In the genomic region with DNA sequence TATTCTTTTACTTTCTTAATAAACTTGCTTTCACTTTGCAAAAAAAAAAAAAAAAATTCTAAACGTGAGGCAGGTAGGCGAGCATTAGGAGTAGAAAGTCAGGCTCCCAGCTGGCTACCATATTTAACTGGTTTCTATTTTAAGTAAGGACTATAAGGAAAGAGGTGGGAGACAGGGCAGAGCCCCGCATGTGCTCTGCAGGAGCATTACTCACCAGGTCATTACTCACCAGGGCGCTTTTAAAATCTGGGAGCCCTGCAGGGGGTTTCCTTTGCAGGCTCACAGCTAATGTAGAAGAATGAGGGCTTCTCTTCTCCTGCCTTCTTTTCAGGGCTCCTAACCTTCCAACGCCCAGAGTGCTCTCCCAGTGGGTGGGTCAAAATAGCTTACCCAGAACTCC, we compare ENCODE assay signal across 11 cellular contexts. TPM values are rescaled to one million over a fixed set of nuclear protein-coding genes. Genes with fewer than 3 reads are reported as not detected.
DNase-seq lines count a peak whose midpoint lies in the region; ATAC-seq and TF ChIP-seq lines count a peak whose summit lies in the region.
"Had no signal": no experiment of that assay in that cellular context is flagged by ENCODE, and none has a peak within 500 bp of the region (broad histone marks: within the 10 kb centered on the region; RNA-seq: fewer than 3 reads in every experiment).

No MANE protein-coding gene starts in this region.

- H3K27ac Mint-ChIP-seq in activated CD4-positive, alpha-beta memory T cell treated with anti-CD3 and anti-CD28 coated beads for 36 hours = no peak overlapping the region

- no peaks in the 10 kb centered on the region for H3K36me3 ChIP-seq in iPS-20b (ENCODE audit: insufficient read depth, low read depth, low read length)

- H3K36me3 Mint-ChIP-seq in activated CD4-positive, alpha-beta memory T cell treated with anti-CD3 and anti-CD28 coated beads for 36 hours = no peaks in the 10 kb centered on the region
- H3K36me3 Mint-ChIP-seq: naive B cell had no signal

- H3K4me1 ChIP-seq in iPS-20b (ENCODE audit: insufficient read depth, low read length) = peaks cover 17% of the 10 kb centered on the region; the same call in 1 of the 2 replicates

- ATAC-seq in SK-N-SH treated with all-trans-retinoic acid at 6 μM for 48 hours = peak; percentile 29; the same call in 1 of the 3 replicates

- 0 out of 2 replicates have a peak, but pooled peaks cover 3% of the 10 kb centered on the region for H3K9me3 ChIP-seq in AG04450 (ENCODE audit: control insufficient read depth, insufficient read depth, low read length)
- no peaks in the 10 kb centered on the region for H3K9me3 ChIP-seq in iPS-20b (ENCODE audit: insufficient read depth, low read depth, low read length)

- H3K27me3 ChIP-seq in AG04450 (ENCODE audit: control insufficient read depth, insufficient read depth, low read length) (no peaks in the 10 kb centered on the region), iPS-20b (ENCODE audit: insufficient read depth, low read length) (no peaks in the 10 kb centered on the region)

- POLR2A ChIA-PET in AG04450 (lab: Yijun Ruan, JAX) = interaction anchor here (0.5 kb wide), 1 partner anchor 263 kb away, joined by 3 read pairs; no protein-coding TSS in a partner anchor
- POLR2A ChIA-PET in activated CD4-positive, alpha-beta memory T cell treated with anti-CD3 and anti-CD28 coated beads for 36 hours (lab: Charles Lee) = no interaction called here

- intact Hi-C loops in head of caudate nucleus (cut with DNase I) = loop anchor here (5.0 kb wide), 1 partner anchor 391 kb away; no protein-coding TSS in a partner anchor
- intact Hi-C loops in activated CD4-positive, alpha-beta memory T cell treated with anti-CD3 and anti-CD28 coated beads for 36 hours (cut with micrococcal nuclease) = no loop called here

- no peak overlapping the region for H3K4me3 ChIP-seq in AG04450 (ENCODE audit: low read depth, low read length)
- peak overlapping the region; percentile 20; the same call in 1 of the 2 replicates for H3K4me3 ChIP-seq in iPS-20b (ENCODE audit: low read length)

- no peaks in the 10 kb centered on the region for H3K4me1 Mint-ChIP-seq in activated CD4-positive, alpha-beta memory T cell treated with anti-CD3 and anti-CD28 coated beads for 36 hours (ENCODE audit: low read depth)

- H3K27ac ChIP-seq in AG04450 (ENCODE audit: low read depth, low read length) (peak overlapping the region; percentile 34), iPS-20b (ENCODE audit: low read length) (no peak overlapping the region)

- H3K9ac ChIP-seq in iPS-20b (ENCODE audit: low read depth, low read length) = no peak overlapping the region

- DNase-seq in AG04450 (ENCODE audit: low read depth, low spot score) (no peak), HCEC 1CT (peak; percentile 76), anterior cingulate cortex (lab: John Stamatoyannopoulos, UW) (no peak), head of caudate nucleus (no peak), NCI-H1092 treated with DMSO at 0.1 percent for 48 hours (lab: John Stamatoyannopoulos, UW) (no peak)
- no peak for DNase-seq in activated CD4-positive, alpha-beta memory T cell treated with anti-CD3 and anti-CD28 coated beads for 36 hours
- DNase-seq: activated naive CD4-positive, alpha-beta T cell; naive B cell; NCI-H2029 treated with DMSO at 0.1 percent for 48 hours had no signal

- H3K27me3 Mint-ChIP-seq in activated CD4-positive, alpha-beta memory T cell treated with anti-CD3 and anti-CD28 coated beads for 36 hours = peaks cover 6% of the 10 kb centered on the region

- CTCF ChIA-PET in AG04450 (lab: Charles Lee) = interaction anchor here (1.4 to 2.7 kb wide), 3 partner anchors 40 to 394 kb away, joined by 5 to 10 read pairs (median 8); no protein-coding TSS in a partner anchor
- CTCF ChIA-PET in activated CD4-positive, alpha-beta memory T cell treated with anti-CD3 and anti-CD28 coated beads for 36 hours (lab: Charles Lee) = interaction anchor here (0.6 to 2.6 kb wide), 2 partner anchors 8 to 392 kb away, joined by 4 to 40 read pairs; no protein-coding TSS in a partner anchor

- 0 out of 2 replicates have a peak, but pooled peaks have one; percentile 9 for TF ChIP-seq CTCF in AG04450 (IDR thresholded peaks at IDR 0.05; ENCODE audit: low read depth, low read length)

- no peak overlapping the region for H3K4me3 Mint-ChIP-seq in activated CD4-positive, alpha-beta memory T cell treated with anti-CD3 and anti-CD28 coated beads for 36 hours

- H3K9me3 Mint-ChIP-seq in activated CD4-positive, alpha-beta memory T cell treated with anti-CD3 and anti-CD28 coated beads for 36 hours = no peaks in the 10 kb centered on the region
- H3K9me3 Mint-ChIP-seq: naive B cell had no signal

TF ChIP-seq in SK-N-SH treated with all-trans-retinoic acid at 6 μM for 48 hours, 23 proteins besides CTCF, POLR2A, EP300 and RAD21:
- TF ChIP-seq BACH2 (CRISPR knock-in tag; IDR thresholded peaks at IDR 0.05; ENCODE audit: borderline replicate concordance) (no peak), ZFP30 (CRISPR knock-in tag; IDR thresholded peaks at IDR 0.05) (no peak), ZNF8 (CRISPR knock-in tag; IDR thresholded peaks at IDR 0.05) (no peak), RARB (CRISPR knock-in tag; IDR thresholded peaks at IDR 0.05) (no peak), TOX (CRISPR knock-in tag; IDR thresholded peaks at IDR 0.05; ENCODE audit: borderline replicate concordance) (no peak)

RNA-seq across cellular contexts. Expression of a gene that starts 14.0 kb away (rescaled TPM):
- polyA plus RNA-seq in AG04450 (2011; rRNA removed) = 15.8 and 18.1 TPM in 2 replicates
- 61.3 and 67.1 TPM in 2 replicates for polyA minus RNA-seq in AG04450 (2011; rRNA and poly(A)+ RNA removed)
- under 1 TPM; 0.24 to 0.39 TPM for total RNA-seq in activated CD4-positive, alpha-beta memory T cell treated with anti-CD3 and anti-CD28 coated beads for 36 hours

RNA-seq across cellular contexts. Expression of a gene that starts 18.4 kb away (rescaled TPM):
- polyA plus RNA-seq in AG04450 (2011; rRNA removed) = 14.7 and 14.8 TPM in 2 replicates
- polyA minus RNA-seq in AG04450 (2011; rRNA and poly(A)+ RNA removed) = 19.2 and 27.9 TPM in 2 replicates
- 10 to 100 TPM; 13.4 to 13.6 TPM for total RNA-seq in activated CD4-positive, alpha-beta memory T cell treated with anti-CD3 and anti-CD28 coated beads for 36 hours
